Comparison of ENCODE assay signal across 19 cellular contexts in the genomic region with DNA sequence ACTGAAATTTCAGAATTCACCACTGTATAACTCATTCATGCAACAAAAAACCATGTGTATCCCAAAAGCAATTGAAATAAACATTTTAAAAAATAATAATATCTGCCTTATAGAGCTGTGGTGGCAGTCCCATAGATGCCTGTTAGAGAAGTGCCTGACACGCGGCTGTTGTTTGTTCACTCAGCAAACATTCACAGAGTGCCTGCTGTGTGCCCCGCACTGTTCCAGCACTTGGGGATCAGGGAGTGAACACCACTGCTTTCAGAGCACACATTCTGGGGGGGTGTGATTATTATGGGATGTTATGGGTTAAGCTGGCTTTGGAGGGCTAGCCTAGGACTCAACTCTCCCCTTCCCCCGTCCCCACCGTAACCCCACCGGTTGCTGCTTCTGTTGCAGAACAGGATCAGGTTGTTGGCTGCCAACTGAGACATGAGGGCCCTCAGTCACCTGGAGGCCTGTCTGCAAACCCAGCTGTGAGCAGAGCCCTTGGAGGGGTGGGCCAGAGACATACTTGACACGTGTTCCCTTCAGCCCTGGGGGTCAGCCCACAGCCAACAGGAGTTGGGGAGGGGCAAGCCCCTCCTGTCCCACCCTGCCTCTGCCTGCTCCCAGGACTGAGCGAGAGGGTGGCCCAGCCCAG.
"Had no signal": no experiment of that assay in that cellular context is flagged by ENCODE, and none has a peak within 500 bp of the region (broad histone marks: within the 10 kb centered on the region; RNA-seq: fewer than 3 reads in every experiment).

No MANE protein-coding gene starts in this region.

- H3K27me3 ChIP-seq: gastroesophageal sphincter, spleen, upper lobe of left lung had no signal

- H3K27me3 Mint-ChIP-seq: activated CD4-positive, alpha-beta T cell treated with anti-CD3 and anti-CD28 coated beads for 36 hours; activated CD8-positive, alpha-beta memory T cell treated with anti-CD3 and anti-CD28 coated beads, Interleukin-2, amount 10 ng/mL, durations not matched to agents 7 days and 5 days; activated naive CD8-positive, alpha-beta T cell treated with anti-CD3 and anti-CD28 coated beads, Interleukin-2, amount 50 U/mL, for 24 hours had no signal

- H3K36me3 Mint-ChIP-seq: activated CD8-positive, alpha-beta memory T cell treated with anti-CD3 and anti-CD28 coated beads, Interleukin-2, amount 10 ng/mL, durations not matched to agents 7 days and 5 days had no signal

- H3K27ac Mint-ChIP-seq: activated B cell treated with CpG ODN at 0.5 μM for 24 hours; activated CD4-positive, alpha-beta T cell treated with anti-CD3 and anti-CD28 coated beads for 36 hours; activated CD8-positive, alpha-beta memory T cell treated with anti-CD3 and anti-CD28 coated beads, Interleukin-2, amount 10 ng/mL, durations not matched to agents 7 days and 5 days; activated naive CD8-positive, alpha-beta T cell treated with anti-CD3 and anti-CD28 coated beads, Interleukin-2, amount 50 U/mL, for 24 hours; T-helper 1 cell treated with Interleukin-12 subunit alpha and Interleukin-12 subunit beta and Interleukin-4 antibody, amounts not matched to agents 30 μg/mL and 1 μg/mL, for 36 hours had no signal

- H3K36me3 ChIP-seq: gastroesophageal sphincter, spleen, thoracic aorta, upper lobe of left lung had no signal

- ATAC-seq: activated CD8-positive, alpha-beta memory T cell treated with anti-CD3 and anti-CD28 coated beads, Interleukin-2, amount 10 ng/mL, durations not matched to agents 7 days and 5 days; activated naive CD8-positive, alpha-beta T cell treated with anti-CD3 and anti-CD28 coated beads, Interleukin-2, amount 50 U/mL, for 24 hours; gastroesophageal sphincter had no signal

- H3K27ac ChIP-seq: epithelial cell of prostate, gastroesophageal sphincter, spleen, thoracic aorta, upper lobe of left lung had no signal

- H3K9me3 Mint-ChIP-seq: activated B cell treated with CpG ODN at 0.5 μM for 24 hours; activated naive CD8-positive, alpha-beta T cell treated with anti-CD3 and anti-CD28 coated beads, Interleukin-2, amount 50 U/mL, for 24 hours; T-helper 1 cell treated with Interleukin-12 subunit alpha and Interleukin-12 subunit beta and Interleukin-4 antibody, amounts not matched to agents 30 μg/mL and 1 μg/mL, for 36 hours had no signal

- H3K4me3 Mint-ChIP-seq: activated B cell treated with CpG ODN at 0.5 μM for 24 hours; activated CD4-positive, alpha-beta T cell treated with anti-CD3 and anti-CD28 coated beads for 36 hours; activated CD8-positive, alpha-beta memory T cell treated with anti-CD3 and anti-CD28 coated beads, Interleukin-2, amount 10 ng/mL, durations not matched to agents 7 days and 5 days; activated naive CD8-positive, alpha-beta T cell treated with anti-CD3 and anti-CD28 coated beads, Interleukin-2, amount 50 U/mL, for 24 hours; T-helper 1 cell treated with Interleukin-12 subunit alpha and Interleukin-12 subunit beta and Interleukin-4 antibody, amounts not matched to agents 30 μg/mL and 1 μg/mL, for 36 hours had no signal

- DNase-seq: activated B cell treated with CpG ODN at 0.5 μM for 24 hours; activated CD4-positive, alpha-beta T cell treated with anti-CD3 and anti-CD28 coated beads for 36 hours; activated CD4-positive, alpha-beta T cell treated with anti-CD3 and anti-CD28 coated beads, Interleukin-2, amount 50 U/mL, for 48 hours; activated CD8-positive, alpha-beta memory T cell treated with anti-CD3 and anti-CD28 coated beads, Interleukin-2, amount 10 ng/mL, durations not matched to agents 7 days and 5 days; activated effector memory CD4-positive, alpha-beta T cell treated with anti-CD3 and anti-CD28 coated beads, Interleukin-2, amount 50 U/mL, for 16 hours; activated naive CD4-positive, alpha-beta T cell treated with anti-CD3 and anti-CD28 coated beads, Interleukin-2, amount 50 U/mL, for 16 hours; activated naive CD8-positive, alpha-beta T cell treated with anti-CD3 and anti-CD28 coated beads, Interleukin-2, amount 50 U/mL, for 24 hours; activated T-cell treated with anti-CD3 and anti-CD28 coated beads for 4 hours; cortex of kidney; head of caudate nucleus; spleen; stimulated activated CD4-positive, alpha-beta T cell treated with anti-CD3 and anti-CD28 coated beads, Interleukin-4, amount 100 ng/mL, for 1 hour; stimulated activated naive CD4-positive, alpha-beta T cell treated with Interleukin-2 at 50 U/mL for 16 hours; T1000; upper lobe of left lung had no signal

- H3K4me1 Mint-ChIP-seq: activated B cell treated with CpG ODN at 0.5 μM for 24 hours; activated CD8-positive, alpha-beta memory T cell treated with anti-CD3 and anti-CD28 coated beads, Interleukin-2, amount 10 ng/mL, durations not matched to agents 7 days and 5 days had no signal

- H3K9me3 ChIP-seq: gastroesophageal sphincter, spleen, thoracic aorta, upper lobe of left lung had no signal

- H3K4me3 ChIP-seq: gastroesophageal sphincter, spleen, thoracic aorta, upper lobe of left lung had no signal
